Comparison of ENCODE assay signal across 8 cellular contexts in genomic region chr15:33735637-33736247, GRCh38.
DNase-seq lines count a peak whose midpoint lies in the region; ATAC-seq and TF ChIP-seq lines count a peak whose summit lies in the region.

No MANE protein-coding gene starts in this region.

- no TSS peak for BruUV-seq in OCI-LY7 (replicated peaks; lab: Mats Ljungman, UMichigan)

- intact Hi-C loops in OCI-LY7 (cut with micrococcal nuclease; ENCODE audit: unreplicated experiment) = loop anchor here (1.0 to 10.0 kb wide), 2 partner anchors 229 to 259 kb away; no protein-coding TSS in a partner anchor
- intact Hi-C loops in sciatic nerve (cut with DNase I) = no loop called here

- POLR2A ChIA-PET in OCI-LY7 (lab: Charles Lee) = interaction anchor here (0.7 to 1.0 kb wide), 2 partner anchors 23 to 322 kb away, joined by 3 read pairs; no protein-coding TSS in a partner anchor

- H3K9me2 ChIP-seq in OCI-LY7 (ENCODE audit: insufficient read depth, low read length) = no peaks in the 10 kb centered on the region

- no peaks in the 10 kb centered on the region for H3K9me3 Mint-ChIP-seq in stimulated activated naive CD8-positive, alpha-beta T cell treated with anti-CD3 and anti-CD28 coated beads, Interleukin-15, amount 100 ng/mL, for 72 hours

- TF ChIP-seq CTCF in HFF-Myc (IDR thresholded peaks at IDR 0.05; ENCODE audit: low read depth, low read length, missing control alignments) (peak; percentile 50), OCI-LY7 (conservative IDR thresholded peaks at IDR 0.05; ENCODE audit: low read length) (peak; percentile 86), coronary artery (IDR thresholded peaks at IDR 0.05) (no peak)

- no peak overlapping the region for H3K4me2 ChIP-seq in OCI-LY7 (ENCODE audit: low read length)

- H3K79me2 ChIP-seq in OCI-LY7 (ENCODE audit: insufficient read depth, low read depth, low read length) = no peaks in the 10 kb centered on the region

- H3K27me3 Mint-ChIP-seq in stimulated activated naive CD8-positive, alpha-beta T cell treated with anti-CD3 and anti-CD28 coated beads, Interleukin-15, amount 100 ng/mL, for 72 hours = no peaks in the 10 kb centered on the region

- CTCF ChIA-PET in OCI-LY7 (lab: Charles Lee; ENCODE audit: unreplicated experiment) = interaction anchor here (0.5 to 1.4 kb wide), 3 partner anchors 12 to 702 kb away, joined by 3 read pairs; no protein-coding TSS in a partner anchor

- DNase-seq in DMS114 treated with DMSO at 0.1 percent for 48 hours (lab: John Stamatoyannopoulos, UW; ENCODE audit: unreplicated experiment) (peak; percentile 14), HFF-Myc (ENCODE audit: extremely low read depth, low read depth) (no peak), OCI-LY7 (ENCODE audit: low spot score) (peak; percentile 60), erythroblast (lab: John Stamatoyannopoulos, UW) (peak; percentile 57 to 78), sciatic nerve (ENCODE audit: low spot score) (no peak), coronary artery (ENCODE audit: low spot score) (no peak), NCI-H446 treated with DMSO at 0.1 percent for 48 hours (lab: John Stamatoyannopoulos, UW) (no peak)
- DNase-seq in stimulated activated naive CD8-positive, alpha-beta T cell treated with anti-CD3 and anti-CD28 coated beads, Interleukin-15, amount 100 ng/mL, for 72 hours = no peak

- no peak overlapping the region for H2AFZ ChIP-seq in OCI-LY7 (ENCODE audit: low read length)

- H3K4me3 Mint-ChIP-seq in stimulated activated naive CD8-positive, alpha-beta T cell treated with anti-CD3 and anti-CD28 coated beads, Interleukin-15, amount 100 ng/mL, for 72 hours = no peak overlapping the region

- no peaks in the 10 kb centered on the region for H3K36me3 ChIP-seq in OCI-LY7 (ENCODE audit: insufficient read depth, low read length)

- no peaks in the 10 kb centered on the region for H3K9me3 ChIP-seq in OCI-LY7 (ENCODE audit: low read length)

- H3K27ac Mint-ChIP-seq in stimulated activated naive CD8-positive, alpha-beta T cell treated with anti-CD3 and anti-CD28 coated beads, Interleukin-15, amount 100 ng/mL, for 72 hours = no peak overlapping the region

- H3K4me3 ChIP-seq in HFF-Myc (replicated peaks; ENCODE audit: low read depth, low read length) (no peak overlapping the region), OCI-LY7 (ENCODE audit: low read depth, low read length, poor library complexity, severe bottlenecking) (no peak overlapping the region), coronary artery (no peak overlapping the region)

- TF ChIP-seq POLR2A in erythroblast (IDR thresholded peaks at IDR 0.05; ENCODE audit: low read length) = no peak

- ATAC-seq in sciatic nerve = peak; percentile 60
- no peak for ATAC-seq in stimulated activated naive CD8-positive, alpha-beta T cell treated with anti-CD3 and anti-CD28 coated beads, Interleukin-15, amount 100 ng/mL, for 72 hours

- no peaks in the 10 kb centered on the region for H4K20me1 ChIP-seq in OCI-LY7 (ENCODE audit: insufficient read depth, low read length)

- no peaks in the 10 kb centered on the region for H3K4me1 ChIP-seq in OCI-LY7 (ENCODE audit: insufficient read depth, low read length, poor library complexity, severe bottlenecking)

- H3K27ac ChIP-seq in OCI-LY7 (ENCODE audit: low read depth, low read length, poor library complexity, severe bottlenecking) (no peak overlapping the region), coronary artery (no peak overlapping the region)

- H3K4me1 Mint-ChIP-seq in stimulated activated naive CD8-positive, alpha-beta T cell treated with anti-CD3 and anti-CD28 coated beads, Interleukin-15, amount 100 ng/mL, for 72 hours = no peaks in the 10 kb centered on the region

Comparison
In these comparisons a context has a peak if more than half of its experiments do, and no peak if none do; other contexts are left out.
1. DNase-seq: peak in DMS114 treated with DMSO at 0.1 percent for 48 hours (single experiment), OCI-LY7 (single experiment) and erythroblast (2 of 2); none in HFF-Myc (single experiment), sciatic nerve (single experiment), stimulated activated naive CD8-positive, alpha-beta T cell treated with anti-CD3 and anti-CD28 coated beads, Interleukin-15, amount 100 ng/mL, for 72 hours (0 of 2), coronary artery (single experiment) and NCI-H446 treated with DMSO at 0.1 percent for 48 hours (single experiment).